ENCODE assay signal across 14 cellular contexts in genomic region chr7:45709168-45710034, GRCh38.
A peak's percentile ranks its signal among the peaks of the same experiment; 100 is the strongest.
DNase-seq lines count a peak whose midpoint lies in the region; ATAC-seq and TF ChIP-seq lines count a peak whose summit lies in the region.
"Had no signal": no experiment of that assay in that cellular context is flagged by ENCODE, and none has a peak within 500 bp of the region (broad histone marks: within the 10 kb centered on the region; RNA-seq: fewer than 3 reads in every experiment).

No MANE protein-coding gene starts in this region.

- H3K9me3 Mint-ChIP-seq in HFFc6: no peaks in the 10 kb centered on the region
- H3K9me3 Mint-ChIP-seq in CD8-positive, alpha-beta T cell: no peaks in the 10 kb centered on the region
- no peaks in the 10 kb centered on the region for H3K9me3 Mint-ChIP-seq in activated naive CD4-positive, alpha-beta T cell treated with anti-CD3 and anti-CD28 coated beads, Interleukin-2, amount 10 ng/mL, durations not matched to agents 7 days and 5 days
- H3K9me3 Mint-ChIP-seq: nephron, T-cell had no signal

- ATAC-seq in left lung: peak; percentile 44
- no peak for ATAC-seq in CD8-positive, alpha-beta T cell
- ATAC-seq: T-cell had no signal

- TF ChIP-seq CTCF in HFFc6 (IDR thresholded peaks at IDR 0.05): no peak
- TF ChIP-seq CTCF in esophagus muscularis mucosa (IDR thresholded peaks at IDR 0.05): no peak
- TF ChIP-seq CTCF in left lung (IDR thresholded peaks at IDR 0.05): no peak
- no peak for TF ChIP-seq CTCF in stomach (IDR thresholded peaks at IDR 0.05)
- no peak for TF ChIP-seq CTCF in CD8-positive, alpha-beta T cell (IDR thresholded peaks at IDR 0.05)

- H3K36me3 ChIP-seq in esophagus muscularis mucosa: no peaks in the 10 kb centered on the region
- no peaks in the 10 kb centered on the region for H3K36me3 ChIP-seq in left lung
- H3K36me3 ChIP-seq in stomach: no peaks in the 10 kb centered on the region
- H3K36me3 ChIP-seq in CD8-positive, alpha-beta T cell (ENCODE audit: insufficient read depth, low read length): no peaks in the 10 kb centered on the region

- H3K4me3 ChIP-seq in esophagus muscularis mucosa (no peak overlapping the region), left lung (no peak overlapping the region), stomach (no peak overlapping the region)
- no peak overlapping the region for H3K4me3 ChIP-seq in CD8-positive, alpha-beta T cell (ENCODE audit: low read depth, low read length)

- no peaks in the 10 kb centered on the region for H3K36me3 Mint-ChIP-seq in HFFc6 (ENCODE audit: low read depth)
- H3K36me3 Mint-ChIP-seq in CD8-positive, alpha-beta T cell: no peaks in the 10 kb centered on the region
- no peaks in the 10 kb centered on the region for H3K36me3 Mint-ChIP-seq in activated naive CD4-positive, alpha-beta T cell treated with anti-CD3 and anti-CD28 coated beads, Interleukin-2, amount 10 ng/mL, durations not matched to agents 7 days and 5 days
- H3K36me3 Mint-ChIP-seq: T-cell had no signal

- intact Hi-C loops in esophagus muscularis mucosa (cut with DNase I): no loop called here
- intact Hi-C loops in left lung (cut with DNase I): no loop called here
- intact Hi-C loops in stomach (cut with DNase I; ENCODE audit: low total_unique reads): no loop called here
- intact Hi-C loops in CD8-positive, alpha-beta T cell (cut with DNase I, micrococcal nuclease): loop anchor here in 1 of 2 experiments (10.0 kb wide), 1 partner anchor 545 kb away; no protein-coding TSS in a partner anchor

- H3K4me1 ChIP-seq in esophagus muscularis mucosa (peaks cover 0 to 5% (median 2%) of the 10 kb centered on the region in 4 donors), left lung (no peaks in the 10 kb centered on the region), stomach (no peaks in the 10 kb centered on the region)
- no peaks in the 10 kb centered on the region for H3K4me1 ChIP-seq in CD8-positive, alpha-beta T cell (ENCODE audit: insufficient read depth, low read length)

- peak overlapping the region; percentile 19 to 53 (median 34) for H3K27ac ChIP-seq in esophagus muscularis mucosa (replicated peaks in 1 of 4)
- no peak overlapping the region for H3K27ac ChIP-seq in left lung
- H3K27ac ChIP-seq in stomach: peak overlapping the region in 2 of 5 donors; percentile 14 to 49
- H3K27ac ChIP-seq in CD8-positive, alpha-beta T cell (ENCODE audit: low read depth, low read length): no peak overlapping the region

- DNase-seq in HFFc6 (peak; percentile 16), esophagus muscularis mucosa (ENCODE audit: extremely low spot score) (peak; percentile 92), left lung (peak in 1 of 2 donors; percentile 71), stomach (peak; percentile 35), amygdala (lab: John Stamatoyannopoulos, UW) (no peak)
- no peak for DNase-seq in CD8-positive, alpha-beta T cell
- DNase-seq in activated naive CD4-positive, alpha-beta T cell treated with anti-CD3 and anti-CD28 coated beads, Interleukin-2, amount 10 ng/mL, durations not matched to agents 7 days and 5 days: no peak
- DNase-seq: activated CD4-positive, alpha-beta T cell treated with anti-CD3 and anti-CD28 coated beads, Interleukin-2, amount 50 U/mL, for 4 hours; COR-L47; H7; NCI-H2107; stimulated activated CD4-positive, alpha-beta T cell treated with anti-CD3 and anti-CD28 coated beads, Interleukin-15, amount 100 ng/mL, for 24 hours had no signal

- H3K9me3 ChIP-seq in esophagus muscularis mucosa: no peaks in the 10 kb centered on the region
- H3K9me3 ChIP-seq in left lung: no peaks in the 10 kb centered on the region
- H3K9me3 ChIP-seq in stomach: no peaks in the 10 kb centered on the region
- H3K9me3 ChIP-seq in CD8-positive, alpha-beta T cell (ENCODE audit: low read length): no peaks in the 10 kb centered on the region

- TF ChIP-seq EP300 in esophagus muscularis mucosa (IDR thresholded peaks at IDR 0.05) (no peak), stomach (IDR thresholded peaks at IDR 0.05) (no peak)

- H3K27ac Mint-ChIP-seq in HFFc6: no peak overlapping the region
- H3K27ac Mint-ChIP-seq in CD8-positive, alpha-beta T cell: no peak overlapping the region
- H3K27ac Mint-ChIP-seq in activated naive CD4-positive, alpha-beta T cell treated with anti-CD3 and anti-CD28 coated beads, Interleukin-2, amount 10 ng/mL, durations not matched to agents 7 days and 5 days: no peak overlapping the region
- H3K27ac Mint-ChIP-seq: nephron, T-cell had no signal

- peaks cover 7% of the 10 kb centered on the region for H3K4me1 Mint-ChIP-seq in HFFc6 (ENCODE audit: low read depth)
- no peaks in the 10 kb centered on the region for H3K4me1 Mint-ChIP-seq in CD8-positive, alpha-beta T cell (ENCODE audit: low read depth)
- no peaks in the 10 kb centered on the region for H3K4me1 Mint-ChIP-seq in activated naive CD4-positive, alpha-beta T cell treated with anti-CD3 and anti-CD28 coated beads, Interleukin-2, amount 10 ng/mL, durations not matched to agents 7 days and 5 days
- H3K4me1 Mint-ChIP-seq: nephron, T-cell had no signal

- TF ChIP-seq POLR2A in esophagus muscularis mucosa (IDR thresholded peaks at IDR 0.05; ENCODE audit: low read depth) (no peak), stomach (IDR thresholded peaks at IDR 0.05) (no peak)

- H3K27me3 ChIP-seq in esophagus muscularis mucosa: no peaks in the 10 kb centered on the region
- no peaks in the 10 kb centered on the region for H3K27me3 ChIP-seq in left lung
- no peaks in the 10 kb centered on the region for H3K27me3 ChIP-seq in stomach
- H3K27me3 ChIP-seq in CD8-positive, alpha-beta T cell (ENCODE audit: insufficient read depth, low read length): no peaks in the 10 kb centered on the region

- H3K27me3 Mint-ChIP-seq in HFFc6 (ENCODE audit: insufficient read depth): peaks cover 23% of the 10 kb centered on the region
- no peaks in the 10 kb centered on the region for H3K27me3 Mint-ChIP-seq in CD8-positive, alpha-beta T cell (ENCODE audit: low read depth)
- no peaks in the 10 kb centered on the region for H3K27me3 Mint-ChIP-seq in activated naive CD4-positive, alpha-beta T cell treated with anti-CD3 and anti-CD28 coated beads, Interleukin-2, amount 10 ng/mL, durations not matched to agents 7 days and 5 days

- WGBS in esophagus muscularis mucosa: 78% methylated on average over 12 of the region's 14 CpGs
- WGBS in stomach, 5 donors: 72 to 85% (median 83%) methylated on average over 8 to 14 of the region's 14 CpGs

- POLR2A ChIA-PET in CD8-positive, alpha-beta T cell (lab: Charles Lee): no interaction called here

- H3K4me3 Mint-ChIP-seq in HFFc6: no peak overlapping the region
- no peak overlapping the region for H3K4me3 Mint-ChIP-seq in CD8-positive, alpha-beta T cell
- H3K4me3 Mint-ChIP-seq in activated naive CD4-positive, alpha-beta T cell treated with anti-CD3 and anti-CD28 coated beads, Interleukin-2, amount 10 ng/mL, durations not matched to agents 7 days and 5 days: no peak overlapping the region
- H3K4me3 Mint-ChIP-seq: nephron, T-cell had no signal

- CTCF ChIA-PET in CD8-positive, alpha-beta T cell (lab: Charles Lee): no interaction called here
- CTCF ChIA-PET in activated naive CD4-positive, alpha-beta T cell treated with anti-CD3 and anti-CD28 coated beads, Interleukin-2, amount 10 ng/mL, durations not matched to agents 7 days and 5 days (lab: Charles Lee): interaction anchor here (1.7 kb wide), 1 partner anchor 145 kb away, joined by 3 read pairs; no protein-coding TSS in a partner anchor

Comparison
In these comparisons a context has a peak if more than half of its experiments do, and no peak if none do; other contexts are left out.
1. DNase-seq: peak in HFFc6 (single experiment), esophagus muscularis mucosa (single experiment) and stomach (single experiment); none in CD8-positive, alpha-beta T cell (0 of 7), amygdala (0 of 56) and activated naive CD4-positive, alpha-beta T cell treated with anti-CD3 and anti-CD28 coated beads, Interleukin-2, amount 10 ng/mL, durations not matched to agents 7 days and 5 days (single experiment).
2. H3K27ac ChIP-seq: peak in esophagus muscularis mucosa (4 of 4); none in left lung (0 of 2) and CD8-positive, alpha-beta T cell (single experiment).